33 cellular contexts compared by ENCODE assay signal in genomic region chr16:54512461-54512860, GRCh38.
"Had no signal": no experiment of that assay in that cellular context is flagged by ENCODE, and none has a peak within 500 bp of the region (broad histone marks: within the 10 kb centered on the region; RNA-seq: fewer than 3 reads in every experiment).

No MANE protein-coding gene starts in this region.

- H3K4me3 ChIP-seq: adrenal gland, breast epithelium, cardiac muscle cell, colonic mucosa, heart left ventricle had no signal

- H3K27me3 Mint-ChIP-seq: activated CD4-positive, alpha-beta memory T cell treated with anti-CD3 and anti-CD28 coated beads for 36 hours; activated CD4-positive, alpha-beta T cell treated with anti-CD3 and anti-CD28 coated beads, Interleukin-2, amount 10 ng/mL, durations not matched to agents 24 days and 14 days; activated CD8-positive, alpha-beta memory T cell treated with anti-CD3 and anti-CD28 coated beads, Interleukin-2, amount 10 ng/mL, durations not matched to agents 7 days and 5 days; activated naive CD8-positive, alpha-beta T cell treated with anti-CD3 and anti-CD28 coated beads, Interleukin-2, amount 50 U/mL, for 24 hours had no signal

- H3K36me3 Mint-ChIP-seq: activated CD4-positive, alpha-beta memory T cell treated with anti-CD3 and anti-CD28 coated beads for 36 hours; activated CD8-positive, alpha-beta memory T cell treated with anti-CD3 and anti-CD28 coated beads, Interleukin-2, amount 10 ng/mL, durations not matched to agents 7 days and 5 days; activated naive CD4-positive, alpha-beta T cell treated with anti-CD3 and anti-CD28 coated beads, Interleukin-2, amount 50 U/mL, for 24 hours; activated naive CD8-positive, alpha-beta T cell treated with anti-CD3 and anti-CD28 coated beads for 36 hours; brain had no signal

- H3K4me1 Mint-ChIP-seq: activated CD4-positive, alpha-beta T cell treated with anti-CD3 and anti-CD28 coated beads for 36 hours; activated CD4-positive, alpha-beta T cell treated with anti-CD3 and anti-CD28 coated beads, Interleukin-2, amount 10 ng/mL, durations not matched to agents 24 days and 14 days; activated CD8-positive, alpha-beta memory T cell treated with anti-CD3 and anti-CD28 coated beads, Interleukin-2, amount 10 ng/mL, durations not matched to agents 7 days and 5 days; activated naive CD4-positive, alpha-beta T cell treated with anti-CD3 and anti-CD28 coated beads, Interleukin-2, amount 50 U/mL, for 24 hours; activated naive CD8-positive, alpha-beta T cell treated with anti-CD3 and anti-CD28 coated beads for 36 hours; activated naive CD8-positive, alpha-beta T cell treated with anti-CD3 and anti-CD28 coated beads, Interleukin-2, amount 50 U/mL, for 24 hours; T-helper 17 cell had no signal

- H3K36me3 ChIP-seq: adrenal gland, breast epithelium, cardiac muscle cell, colonic mucosa, heart left ventricle had no signal

- H3K27ac ChIP-seq: adrenal gland, breast epithelium, cardiac muscle cell, colonic mucosa, heart left ventricle had no signal

- H3K9me3 Mint-ChIP-seq: activated CD4-positive, alpha-beta memory T cell treated with anti-CD3 and anti-CD28 coated beads for 36 hours; activated naive CD4-positive, alpha-beta T cell treated with anti-CD3 and anti-CD28 coated beads, Interleukin-2, amount 50 U/mL, for 24 hours; activated naive CD8-positive, alpha-beta T cell treated with anti-CD3 and anti-CD28 coated beads for 36 hours; activated naive CD8-positive, alpha-beta T cell treated with anti-CD3 and anti-CD28 coated beads, Interleukin-2, amount 50 U/mL, for 24 hours; activated T-helper 2 cell treated with anti-CD3 and anti-CD28 coated beads, Interferon-gamma antibody, Interleukin-2, Interleukin-4, amounts not matched to agents 10 μg/mL and 5 μg/mL and 100 μg/mL, durations not matched to agents 14 hours and 24 hours and 36 hours; T-helper 2 cell treated with Interferon-gamma antibody and Interleukin-4, amounts not matched to agents 5 μg/mL and 100 μg/mL, for 36 hours had no signal

- H3K4me3 Mint-ChIP-seq: activated CD4-positive, alpha-beta memory T cell treated with anti-CD3 and anti-CD28 coated beads for 36 hours; activated CD4-positive, alpha-beta T cell treated with anti-CD3 and anti-CD28 coated beads for 36 hours; activated CD4-positive, alpha-beta T cell treated with anti-CD3 and anti-CD28 coated beads, Interleukin-2, amount 10 ng/mL, durations not matched to agents 24 days and 14 days; activated CD8-positive, alpha-beta memory T cell treated with anti-CD3 and anti-CD28 coated beads, Interleukin-2, amount 10 ng/mL, durations not matched to agents 7 days and 5 days; activated CD8-positive, alpha-beta T cell treated with anti-CD3 and anti-CD28 coated beads, Interleukin-2, amount 10 ng/mL, durations not matched to agents 7 days and 5 days; activated naive CD4-positive, alpha-beta T cell treated with anti-CD3 and anti-CD28 coated beads for 36 hours; activated naive CD4-positive, alpha-beta T cell treated with anti-CD3 and anti-CD28 coated beads, Interleukin-2, amount 50 U/mL, for 24 hours; activated naive CD8-positive, alpha-beta T cell treated with anti-CD3 and anti-CD28 coated beads for 36 hours; activated naive CD8-positive, alpha-beta T cell treated with anti-CD3 and anti-CD28 coated beads, Interleukin-2, amount 50 U/mL, for 24 hours; activated T-helper 1 cell treated with anti-CD3 and anti-CD28 coated beads, Interleukin-12 subunit alpha, Interleukin-12 subunit beta, Interleukin-2, Interleukin-4 antibody, amounts not matched to agents 30 ng/mL and 10 ng/mL and 1 ng/mL, durations not matched to agents 14 hours and 24 hours and 36 hours; T-helper 17 cell; T-helper 2 cell treated with Interferon-gamma antibody and Interleukin-4, amounts not matched to agents 5 μg/mL and 100 μg/mL, for 36 hours had no signal

- H3K4me1 ChIP-seq: adrenal gland, colonic mucosa had no signal

- H3K9me3 ChIP-seq: adrenal gland, breast epithelium, colonic mucosa, heart left ventricle had no signal

- H3K27ac Mint-ChIP-seq: activated CD4-positive, alpha-beta memory T cell treated with anti-CD3 and anti-CD28 coated beads for 36 hours; activated CD4-positive, alpha-beta T cell treated with anti-CD3 and anti-CD28 coated beads for 36 hours; activated CD4-positive, alpha-beta T cell treated with anti-CD3 and anti-CD28 coated beads, Interleukin-2, amount 10 ng/mL, durations not matched to agents 24 days and 14 days; activated CD8-positive, alpha-beta memory T cell treated with anti-CD3 and anti-CD28 coated beads, Interleukin-2, amount 10 ng/mL, durations not matched to agents 7 days and 5 days; activated CD8-positive, alpha-beta T cell treated with anti-CD3 and anti-CD28 coated beads, Interleukin-2, amount 10 ng/mL, durations not matched to agents 7 days and 5 days; activated naive CD4-positive, alpha-beta T cell treated with anti-CD3 and anti-CD28 coated beads for 36 hours; activated naive CD4-positive, alpha-beta T cell treated with anti-CD3 and anti-CD28 coated beads, Interleukin-2, amount 50 U/mL, for 24 hours; activated naive CD8-positive, alpha-beta T cell treated with anti-CD3 and anti-CD28 coated beads for 36 hours; activated naive CD8-positive, alpha-beta T cell treated with anti-CD3 and anti-CD28 coated beads, Interleukin-2, amount 50 U/mL, for 24 hours; activated T-helper 1 cell treated with anti-CD3 and anti-CD28 coated beads, Interleukin-12 subunit alpha, Interleukin-12 subunit beta, Interleukin-2, Interleukin-4 antibody, amounts not matched to agents 30 ng/mL and 10 ng/mL and 1 ng/mL, durations not matched to agents 14 hours and 24 hours and 36 hours; activated T-helper 2 cell treated with anti-CD3 and anti-CD28 coated beads, Interferon-gamma antibody, Interleukin-2, Interleukin-4, amounts not matched to agents 10 μg/mL and 5 μg/mL and 100 μg/mL, durations not matched to agents 14 hours and 24 hours and 36 hours; T-helper 17 cell; T-helper 2 cell treated with Interferon-gamma antibody and Interleukin-4, amounts not matched to agents 5 μg/mL and 100 μg/mL, for 36 hours had no signal

- H3K27me3 ChIP-seq: adrenal gland, breast epithelium, cardiac muscle cell, colonic mucosa, heart left ventricle had no signal

- ATAC-seq: activated CD4-positive, alpha-beta T cell treated with anti-CD3 and anti-CD28 coated beads for 36 hours; activated CD8-positive, alpha-beta memory T cell treated with anti-CD3 and anti-CD28 coated beads, Interleukin-2, amount 10 ng/mL, durations not matched to agents 7 days and 5 days; activated CD8-positive, alpha-beta T cell treated with anti-CD3 and anti-CD28 coated beads, Interleukin-2, amount 10 ng/mL, durations not matched to agents 7 days and 5 days; activated naive CD8-positive, alpha-beta T cell treated with anti-CD3 and anti-CD28 coated beads, Interleukin-2, amount 50 U/mL, for 24 hours; esophagus mucosa; heart left ventricle; T-helper 17 cell had no signal

- DNase-seq: activated CD4-positive, alpha-beta memory T cell treated with anti-CD3 and anti-CD28 coated beads for 36 hours; activated CD4-positive, alpha-beta T cell treated with anti-CD3 and anti-CD28 coated beads for 36 hours; activated CD4-positive, alpha-beta T cell treated with anti-CD3 and anti-CD28 coated beads, Interleukin-2, amount 10 ng/mL, durations not matched to agents 24 days and 14 days; activated CD4-positive, CD25-positive, alpha-beta regulatory T cell; activated CD4-positive, CD25-positive, alpha-beta regulatory T cell treated with anti-CD3 and anti-CD28 coated beads, Interleukin-2, amount 50 U/mL, for 72 hours; activated CD8-positive, alpha-beta memory T cell treated with anti-CD3 and anti-CD28 coated beads, Interleukin-2, amount 10 ng/mL, durations not matched to agents 7 days and 5 days; activated CD8-positive, alpha-beta memory T cell treated with anti-CD3 and anti-CD28 coated beads, Interleukin-2, amount 50 U/mL, for 4 hours; activated CD8-positive, alpha-beta T cell treated with anti-CD3 and anti-CD28 coated beads, Interleukin-2, amount 10 ng/mL, durations not matched to agents 7 days and 5 days; activated effector memory CD4-positive, alpha-beta T cell treated with anti-CD3 and anti-CD28 coated beads, Interleukin-2, amount 50 U/mL, for 16 hours; activated naive CD4-positive, alpha-beta T cell treated with anti-CD3 and anti-CD28 coated beads for 36 hours; activated naive CD8-positive, alpha-beta T cell treated with anti-CD3 and anti-CD28 coated beads for 36 hours; activated naive CD8-positive, alpha-beta T cell treated with anti-CD3 and anti-CD28 coated beads, Interleukin-2, amount 50 U/mL, for 24 hours; activated T-cell treated with anti-CD3 and anti-CD28 coated beads, Interleukin-2, amount 50 U/mL, for 1 hour; activated T-cell treated with anti-CD3 and anti-CD28 coated beads, Interleukin-2, amount 50 U/mL, for 48 hours; adrenal gland; amygdala; aorta; central memory CD4-positive, alpha-beta T cell; cerebellar nuclear complex; colonic mucosa; effector CD8-positive, alpha-beta T cell; foreskin fibroblast; heart left ventricle; T-helper 17 cell; T1000 had no signal
